ENCODE assay signal across 21 cellular contexts in genomic region chr11:71949034-71949433, GRCh38. TPM values are rescaled to one million over a fixed set of nuclear protein-coding genes. Genes with fewer than 3 reads are reported as not detected.
A peak's percentile ranks its signal among the peaks of the same experiment; 100 is the strongest.
DNase-seq lines count a peak whose midpoint lies in the region; ATAC-seq and TF ChIP-seq lines count a peak whose summit lies in the region.
"Had no signal": no experiment of that assay in that cellular context is flagged by ENCODE, and none has a peak within 500 bp of the region (broad histone marks: within the 10 kb centered on the region; RNA-seq: fewer than 3 reads in every experiment).

No MANE protein-coding gene starts in this region.

- peaks cover 18% of the 10 kb centered on the region for H3K36me3 Mint-ChIP-seq in activated CD4-positive, alpha-beta T cell treated with anti-CD3 and anti-CD28 coated beads, Interleukin-2, amount 10 ng/mL, durations not matched to agents 24 days and 14 days (ENCODE audit: low read depth)
- no peaks in the 10 kb centered on the region for H3K36me3 Mint-ChIP-seq in chondrocyte (ENCODE audit: low read depth)

- 75% methylated on average over 6 of the region's 6 CpGs for WGBS in smooth muscle cell (ENCODE audit: low lambda C conversion rate)

- H3K27ac Mint-ChIP-seq in activated CD4-positive, alpha-beta T cell treated with anti-CD3 and anti-CD28 coated beads, Interleukin-2, amount 10 ng/mL, durations not matched to agents 24 days and 14 days = peak overlapping the region; percentile 45
- H3K27ac Mint-ChIP-seq in chondrocyte (ENCODE audit: unreplicated experiment) = peak overlapping the region; percentile 76
- H3K27ac Mint-ChIP-seq: B cell had no signal

- intact Hi-C loops in activated CD4-positive, alpha-beta T cell treated with anti-CD3 and anti-CD28 coated beads, Interleukin-2, amount 10 ng/mL, durations not matched to agents 24 days and 14 days (cut with micrococcal nuclease) = no loop called here
- intact Hi-C loops in posterior vena cava (cut with DNase I) = no loop called here

- H3K9ac ChIP-seq in smooth muscle cell (ENCODE audit: low read depth) = no peak overlapping the region

- no peak overlapping the region for H3K4me3 ChIP-seq in smooth muscle cell

- TF ChIP-seq CTCF in chondrocyte (IDR thresholded peaks at IDR 0.05) (no peak), smooth muscle cell (IDR thresholded peaks at IDR 0.05; ENCODE audit: borderline replicate concordance, insufficient read depth, poor library complexity, severe bottlenecking) (no peak)

- no peak overlapping the region for H2AFZ ChIP-seq in smooth muscle cell (ENCODE audit: low read depth)

- no peaks in the 10 kb centered on the region for H3K27me3 ChIP-seq in smooth muscle cell (ENCODE audit: low read depth)

- peaks cover 15% of the 10 kb centered on the region for H3K4me1 Mint-ChIP-seq in activated CD4-positive, alpha-beta T cell treated with anti-CD3 and anti-CD28 coated beads, Interleukin-2, amount 10 ng/mL, durations not matched to agents 24 days and 14 days
- peaks cover 63% of the 10 kb centered on the region for H3K4me1 Mint-ChIP-seq in chondrocyte (ENCODE audit: low read depth)

- peak; percentile 20 for ATAC-seq in left lobe of liver
- ATAC-seq: HCT116 had no signal

- peak overlapping the region; percentile 36 for H3K27ac ChIP-seq in smooth muscle cell (ENCODE audit: low read depth)
- H3K27ac ChIP-seq: 22Rv1 had no signal

- peaks cover 29% of the 10 kb centered on the region for H3K4me1 ChIP-seq in smooth muscle cell (ENCODE audit: low read depth)

- H3K9me3 Mint-ChIP-seq in activated CD4-positive, alpha-beta T cell treated with anti-CD3 and anti-CD28 coated beads, Interleukin-2, amount 10 ng/mL, durations not matched to agents 24 days and 14 days = no peaks in the 10 kb centered on the region
- no peaks in the 10 kb centered on the region for H3K9me3 Mint-ChIP-seq in chondrocyte (ENCODE audit: low read depth)
- H3K9me3 Mint-ChIP-seq: CD4-positive, CD25-positive, alpha-beta regulatory T cell had no signal

- H3K27me3 Mint-ChIP-seq in activated CD4-positive, alpha-beta T cell treated with anti-CD3 and anti-CD28 coated beads, Interleukin-2, amount 10 ng/mL, durations not matched to agents 24 days and 14 days = no peaks in the 10 kb centered on the region
- H3K27me3 Mint-ChIP-seq in chondrocyte (ENCODE audit: low read depth) = no peaks in the 10 kb centered on the region
- H3K27me3 Mint-ChIP-seq: B cell; CD4-positive, CD25-positive, alpha-beta regulatory T cell had no signal

- DNase-seq in activated CD4-positive, alpha-beta T cell treated with anti-CD3 and anti-CD28 coated beads, Interleukin-2, amount 10 ng/mL, durations not matched to agents 24 days and 14 days = no peak
- no peak for DNase-seq in activated CD4-positive, alpha-beta T cell treated with anti-CD3 and anti-CD28 coated beads for 48 hours
- DNase-seq in chondrocyte (ENCODE audit: low spot score) (no peak), left lobe of liver (ENCODE audit: low spot score) (no peak), smooth muscle cell (lab: John Stamatoyannopoulos, UW; ENCODE audit: unreplicated experiment) (no peak), posterior vena cava (ENCODE audit: low spot score) (no peak), NK-92 (lab: John Stamatoyannopoulos, UW; ENCODE audit: unreplicated experiment) (no peak), SKM-1 (lab: John Stamatoyannopoulos, UW; ENCODE audit: unreplicated experiment) (no peak)
- DNase-seq: CD4-positive, CD25-positive, alpha-beta regulatory T cell; DMS153; GF-D8; GOT3; KBM-7; NCI-H1105 treated with DMSO at 0.1 percent for 48 hours; NCI-H1694; NCI-H510A; NCI-H748 treated with DMSO at 0.1 percent for 48 hours; SHP77 had no signal

- H4K20me1 ChIP-seq in smooth muscle cell (ENCODE audit: low read depth) = peaks cover 51% of the 10 kb centered on the region

- no peak overlapping the region for H3K4me2 ChIP-seq in smooth muscle cell

- H3K79me2 ChIP-seq in smooth muscle cell (ENCODE audit: low read depth) = peaks cover 69% of the 10 kb centered on the region

- H3K9me3 ChIP-seq in smooth muscle cell (replicated peaks; ENCODE audit: low read depth) = no peaks in the 10 kb centered on the region

- no peaks in the 10 kb centered on the region for H3K36me3 ChIP-seq in smooth muscle cell (ENCODE audit: low read depth)

- peaks cover 18% of the 10 kb centered on the region for H3F3A ChIP-seq in smooth muscle cell (ENCODE audit: low read depth)

- no peak overlapping the region for H3K4me3 Mint-ChIP-seq in activated CD4-positive, alpha-beta T cell treated with anti-CD3 and anti-CD28 coated beads, Interleukin-2, amount 10 ng/mL, durations not matched to agents 24 days and 14 days
- H3K4me3 Mint-ChIP-seq in chondrocyte (ENCODE audit: unreplicated experiment) = no peak overlapping the region
- H3K4me3 Mint-ChIP-seq: B cell; CD4-positive, CD25-positive, alpha-beta regulatory T cell had no signal

RNA-seq across cellular contexts. Expression of gene RNF121, which starts 20.2 kb away (rescaled TPM):
- 56.4 and 65.4 TPM in 2 replicates for total RNA-seq in activated CD4-positive, alpha-beta T cell treated with anti-CD3 and anti-CD28 coated beads, Interleukin-2, amount 10 ng/mL, durations not matched to agents 24 days and 14 days
- 63.2 to 97.1 TPM (median 64.2 TPM) in 3 replicates for total RNA-seq in chondrocyte
- total RNA-seq in left lobe of liver = 18.5 TPM
- total RNA-seq in smooth muscle cell = 35.3 and 49.5 TPM in 2 replicates
- 34.4 and 34.9 TPM in 2 replicates for polyA plus RNA-seq in smooth muscle cell
- 10 to 100 TPM; 27.4 to 29.0 TPM for total RNA-seq in posterior vena cava

RNA-seq across cellular contexts. Expression of gene XNDC1N, which starts 20.6 kb away (rescaled TPM):
- 20.7 and 20.9 TPM in 2 replicates for total RNA-seq in activated CD4-positive, alpha-beta T cell treated with anti-CD3 and anti-CD28 coated beads, Interleukin-2, amount 10 ng/mL, durations not matched to agents 24 days and 14 days
- total RNA-seq in chondrocyte (5.1 to 10.7 TPM (median 6.1 TPM) in 3 replicates), left lobe of liver (3.4 TPM), smooth muscle cell (1.1 and 7.1 TPM in 2 replicates), posterior vena cava (1 to 10 TPM; 4.0 to 4.6 TPM)
- 1.4 and 1.9 TPM in 2 replicates for polyA plus RNA-seq in smooth muscle cell

RNA-seq across cellular contexts. Expression of gene IL18BP, which starts 49.7 kb away (rescaled TPM):
- 15.0 and 19.9 TPM in 2 replicates for total RNA-seq in activated CD4-positive, alpha-beta T cell treated with anti-CD3 and anti-CD28 coated beads, Interleukin-2, amount 10 ng/mL, durations not matched to agents 24 days and 14 days
- total RNA-seq in chondrocyte (9.6 to 16.2 TPM (median 11.4 TPM) in 3 replicates), left lobe of liver (3.0 TPM), smooth muscle cell (4.5 and 10.5 TPM in 2 replicates), posterior vena cava (10 to 100 TPM; 11.3 to 13.0 TPM)
- 0.55 and 4.6 TPM in 2 replicates for polyA plus RNA-seq in smooth muscle cell
